Comparison of ENCODE assay signal across 8 cellular contexts in genomic region chr1:207863893-207864535, GRCh38. TPM values are rescaled to one million over a fixed set of nuclear protein-coding genes. Genes with fewer than 3 reads are reported as not detected.
A peak's percentile ranks its signal among the peaks of the same experiment; 100 is the strongest.
DNase-seq lines count a peak whose midpoint lies in the region; ATAC-seq and TF ChIP-seq lines count a peak whose summit lies in the region.

No MANE protein-coding gene starts in this region.

- H4K20me1 ChIP-seq in MM.1S (ENCODE audit: insufficient read depth, low read length) = no peaks in the 10 kb centered on the region

- H3K27me3 ChIP-seq in MM.1S (replicated peaks; ENCODE audit: insufficient read depth, low read length) (no peaks in the 10 kb centered on the region), sigmoid colon (no peaks in the 10 kb centered on the region)

- H3K9ac ChIP-seq in MM.1S (ENCODE audit: low read length) = no peak overlapping the region

- H3F3A ChIP-seq in MM.1S (ENCODE audit: insufficient read depth, low read length) = no peaks in the 10 kb centered on the region

- no peak overlapping the region for H3K4me2 ChIP-seq in MM.1S (ENCODE audit: low read depth, low read length)

- no peak for TF ChIP-seq EP300 in sigmoid colon (IDR thresholded peaks at IDR 0.05)

- peaks cover 66% of the 10 kb centered on the region for H3K79me2 ChIP-seq in MM.1S (ENCODE audit: low read length)

- H3K9me3 Mint-ChIP-seq in activated naive CD4-positive, alpha-beta T cell treated with anti-CD3 and anti-CD28 coated beads, Interleukin-2, amount 50 U/mL, for 72 hours = no peaks in the 10 kb centered on the region

- H3K36me3 Mint-ChIP-seq in activated naive CD4-positive, alpha-beta T cell treated with anti-CD3 and anti-CD28 coated beads, Interleukin-2, amount 50 U/mL, for 72 hours = peaks cover 38 to 40% of the 10 kb centered on the region in 2 donors

- DNase-seq in AML-193 (lab: John Stamatoyannopoulos, UW) (peak; percentile 73 to 79), MM.1S (peak; percentile 17), sigmoid colon (no peak), globus pallidus (ENCODE audit: low spot score) (no peak), DMS 273 (lab: John Stamatoyannopoulos, UW; ENCODE audit: unreplicated experiment) (no peak)
- DNase-seq in activated naive CD4-positive, alpha-beta T cell treated with anti-CD3 and anti-CD28 coated beads, Interleukin-2, amount 50 U/mL, for 72 hours (ENCODE audit: low spot score in 2 of 2) = no peak

- H3K36me3 ChIP-seq in MM.1S (replicated peaks; ENCODE audit: insufficient read depth, low read length) = no peaks in the 10 kb centered on the region
- H3K36me3 ChIP-seq in sigmoid colon = peaks cover 0 to 15% (median 5%) of the 10 kb centered on the region in 4 donors

- H3K9me2 ChIP-seq in MM.1S (replicated peaks; ENCODE audit: insufficient read depth, low read length) = no peaks in the 10 kb centered on the region

- H3K27ac Mint-ChIP-seq in activated naive CD4-positive, alpha-beta T cell treated with anti-CD3 and anti-CD28 coated beads, Interleukin-2, amount 50 U/mL, for 72 hours = peak overlapping the region; percentile 1 to 83

- H3K4me1 ChIP-seq in MM.1S (ENCODE audit: low read length) (peaks cover 8% of the 10 kb centered on the region; the same call in 1 of the 2 replicates), sigmoid colon (peaks cover 0 to 79% (median 70%) of the 10 kb centered on the region in 4 donors)

- H2AFZ ChIP-seq in MM.1S (ENCODE audit: low read length) = no peak overlapping the region

- peak; percentile 59 for ATAC-seq in GM19455 (IDR thresholded peaks at IDR 0.05; ENCODE audit: unreplicated experiment)
- peak; percentile 39 to 48 for ATAC-seq in activated naive CD4-positive, alpha-beta T cell treated with anti-CD3 and anti-CD28 coated beads, Interleukin-2, amount 50 U/mL, for 72 hours
- ATAC-seq in HG02840 (IDR thresholded peaks at IDR 0.05; ENCODE audit: low FRiP score, unreplicated experiment) = no peak

- no peak for TF ChIP-seq POLR2A in sigmoid colon (IDR thresholded peaks at IDR 0.05)

- peak overlapping the region; percentile 3; the same call in 1 of the 2 replicates for H3K27ac ChIP-seq in MM.1S (ENCODE audit: low read length)
- H3K27ac ChIP-seq in sigmoid colon = peak overlapping the region; percentile 92 to 96 (median 96)

- WGBS in sigmoid colon, 2 donors = 53 to 79% methylated on average over 8 of the region's 8 CpGs

- intact Hi-C loops in sigmoid colon (cut with DNase I) = no loop called here

- H3K4me3 ChIP-seq in MM.1S (ENCODE audit: low read length) (no peak overlapping the region), sigmoid colon (no peak overlapping the region)

- H3K9me3 ChIP-seq in MM.1S (replicated peaks; ENCODE audit: insufficient read depth, low read length) = no peaks in the 10 kb centered on the region
- no peaks in the 10 kb centered on the region for H3K9me3 ChIP-seq in sigmoid colon

- TF ChIP-seq CTCF in MM.1S (IDR thresholded peaks at IDR 0.05; ENCODE audit: low read length) (peak; percentile 25), sigmoid colon (IDR thresholded peaks at IDR 0.05) (no peak)

RNA-seq across cellular contexts. Expression of gene CD34, which starts 46.9 kb away (rescaled TPM):
- under 1 TPM; 0.07 to 0.16 TPM for total RNA-seq in activated naive CD4-positive, alpha-beta T cell treated with anti-CD3 and anti-CD28 coated beads, Interleukin-2, amount 50 U/mL, for 72 hours
- 10 to 100 TPM; 15.9 to 58.7 (median 32.1) TPM for total RNA-seq in sigmoid colon
- 10 to 100 TPM in 1 of 3 donors, 1 to 10 TPM in 2; 1.8 to 10.2 (median 8.4) TPM for polyA plus RNA-seq in sigmoid colon

Comparison
In these comparisons a context has a peak if more than half of its experiments do, and no peak if none do; other contexts are left out.
1. DNase-seq: peak in AML-193 (2 of 2) and MM.1S (single experiment); none in activated naive CD4-positive, alpha-beta T cell treated with anti-CD3 and anti-CD28 coated beads, Interleukin-2, amount 50 U/mL, for 72 hours (0 of 2), sigmoid colon (single experiment), globus pallidus (single experiment) and DMS 273 (single experiment).
2. RNA of gene CD34, which starts 46.9 kb away (total RNA-seq): 15.9 to 58.7 TPM in sigmoid colon; 0.07 to 0.16 TPM in activated naive CD4-positive, alpha-beta T cell treated with anti-CD3 and anti-CD28 coated beads, Interleukin-2, amount 50 U/mL, for 72 hours; every median in the first group is over 10 times any median in the second.